In the genomic region with DNA sequence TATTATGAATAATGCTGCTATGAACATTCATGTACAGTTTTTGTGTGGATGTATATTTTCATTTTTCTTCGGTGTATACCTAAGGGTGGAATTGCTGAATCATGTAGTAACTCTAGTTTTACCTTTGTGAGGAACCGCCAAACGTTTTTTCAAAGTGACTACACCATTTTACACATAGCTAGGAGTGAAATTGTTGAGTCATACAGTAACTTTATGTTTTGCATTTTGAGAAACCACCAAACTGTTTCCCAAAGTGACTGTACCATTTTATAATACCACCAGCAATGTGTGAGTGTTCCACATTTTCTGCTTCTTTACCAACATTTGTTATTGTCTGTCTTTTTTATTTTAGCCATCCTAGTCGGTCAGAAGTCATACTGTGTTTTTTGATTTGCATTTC, we compare ENCODE assay signal across 15 cellular contexts. TPM values are rescaled to one million over a fixed set of nuclear protein-coding genes. Genes with fewer than 3 reads are reported as not detected.
DNase-seq lines count a peak whose midpoint lies in the region; ATAC-seq and TF ChIP-seq lines count a peak whose summit lies in the region.
"Had no signal": no experiment of that assay in that cellular context is flagged by ENCODE, and none has a peak within 500 bp of the region (broad histone marks: within the 10 kb centered on the region; RNA-seq: fewer than 3 reads in every experiment).

No MANE protein-coding gene starts in this region.

- no peaks in the 10 kb centered on the region for H3K9me3 ChIP-seq in lower lobe of right lung
- H3K9me3 ChIP-seq: colonic mucosa, gastrocnemius medialis, vagina had no signal

- no peaks in the 10 kb centered on the region for H3K4me1 ChIP-seq in lower lobe of right lung
- H3K4me1 ChIP-seq: colonic mucosa, vagina had no signal

- ATAC-seq in GM18499 (IDR thresholded peaks at IDR 0.05; ENCODE audit: insufficient read depth, unreplicated experiment) (peak; percentile 94), GM19395 (IDR thresholded peaks at IDR 0.05; ENCODE audit: unreplicated experiment) (peak; percentile 88), HG02840 (IDR thresholded peaks at IDR 0.05; ENCODE audit: low FRiP score, unreplicated experiment) (peak; percentile 74), HG03565 (IDR thresholded peaks at IDR 0.05; ENCODE audit: unreplicated experiment) (peak; percentile 93), lower lobe of right lung (no peak)
- ATAC-seq: gastrocnemius medialis had no signal

- H3K36me3 ChIP-seq in lower lobe of right lung = no peaks in the 10 kb centered on the region
- H3K36me3 ChIP-seq: colonic mucosa, gastrocnemius medialis, vagina had no signal

- DNase-seq in NCI-H1436 treated with DMSO at 0.1 percent for 48 hours (lab: John Stamatoyannopoulos, UW) (no peak), lower lobe of right lung (no peak), CD1c-positive myeloid dendritic cell (ENCODE audit: extremely low spot score) (no peak), GM03348 (ENCODE audit: low spot score) (no peak)
- DNase-seq: CD4-positive, alpha-beta memory T cell; colonic mucosa; gastrocnemius medialis; KBM-7 had no signal

- H3K4me3 ChIP-seq in lower lobe of right lung = no peak overlapping the region
- H3K4me3 ChIP-seq: colonic mucosa, gastrocnemius medialis, lung, vagina had no signal

- no peak for TF ChIP-seq CTCF in lower lobe of right lung (IDR thresholded peaks at IDR 0.05)

- peaks cover 23% of the 10 kb centered on the region for H3K27me3 ChIP-seq in lower lobe of right lung (ENCODE audit: low read depth)
- H3K27me3 ChIP-seq: colonic mucosa, vagina had no signal

- no peak overlapping the region for H3K27ac ChIP-seq in lower lobe of right lung
- H3K27ac ChIP-seq: colonic mucosa, gastrocnemius medialis, vagina had no signal

- intact Hi-C loops in lower lobe of right lung (cut with DNase I) = no loop called here

RNA-seq across cellular contexts. Expression of a gene that starts 3.1 kb away (rescaled TPM):
- not detected for total RNA-seq in lower lobe of right lung
- total RNA-seq: colonic mucosa, gastrocnemius medialis, lung, pulmonary artery endothelial cell, vagina had no signal

Comparison
In these comparisons a context has a peak if more than half of its experiments do, and no peak if none do; other contexts are left out.
1. ATAC-seq: peak in GM18499 (single experiment), GM19395 (single experiment), HG02840 (single experiment) and HG03565 (single experiment); none in lower lobe of right lung (0 of 2).